8 cellular contexts compared by ENCODE assay signal in the genomic region with DNA sequence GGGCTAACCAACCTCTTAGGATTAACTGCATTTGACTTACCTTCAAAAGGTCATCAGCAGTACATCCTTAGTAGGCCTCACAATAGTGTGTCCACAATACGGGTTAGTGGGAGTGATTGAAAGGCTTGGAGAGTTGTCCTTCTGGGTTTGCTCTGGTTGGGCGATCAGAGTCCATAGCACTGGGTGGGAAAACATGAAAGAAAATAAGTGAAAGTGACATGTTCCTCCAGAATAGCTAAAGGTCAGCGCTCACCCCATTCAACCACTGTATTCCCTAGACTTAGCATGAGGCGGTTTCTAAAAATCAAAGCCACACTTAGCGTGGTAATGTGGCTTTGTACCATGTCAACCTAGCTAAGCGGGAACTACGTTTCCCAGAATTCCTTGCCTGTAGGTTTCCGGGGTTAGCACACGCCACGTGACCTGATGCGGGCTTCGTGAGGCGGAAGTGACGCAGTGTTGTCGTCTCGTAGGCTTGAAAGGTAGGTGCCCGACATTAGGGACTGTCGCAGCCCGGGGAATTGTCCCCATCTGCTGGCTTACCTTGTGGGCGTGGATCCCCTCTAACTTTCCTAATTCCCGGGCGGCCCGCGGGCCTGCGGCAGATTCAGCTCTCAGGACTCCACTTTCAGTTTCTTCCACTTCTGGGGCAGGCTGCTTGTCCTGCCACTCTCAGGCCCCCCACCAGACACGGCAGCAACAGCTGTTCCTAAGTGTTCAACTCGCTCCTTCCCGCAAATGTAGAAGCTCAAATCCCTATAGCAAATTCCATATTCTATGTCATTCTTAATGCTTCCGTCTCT. TPM values are rescaled to one million over a fixed set of nuclear protein-coding genes. Genes with fewer than 3 reads are reported as not detected.
DNase-seq lines count a peak whose midpoint lies in the region; ATAC-seq and TF ChIP-seq lines count a peak whose summit lies in the region.

No MANE protein-coding gene starts in this region.

- H3K9ac ChIP-seq in Karpas-422 (ENCODE audit: low read length): peak overlapping the region; percentile 87

- ATAC-seq in GM21825 (IDR thresholded peaks at IDR 0.05; ENCODE audit: unreplicated experiment): peak; percentile 97

- peaks cover 3% of the 10 kb centered on the region for H3K27me3 Mint-ChIP-seq in nephron (ENCODE audit: low read depth)
- H3K27me3 Mint-ChIP-seq in stimulated activated naive CD8-positive, alpha-beta T cell treated with anti-CD3 and anti-CD28 coated beads, Interleukin-15, Interleukin-2, amounts not matched to agents 100 ng/mL and 50 ng/mL, for 24 hours: peaks cover 22% of the 10 kb centered on the region

- H3K27me3 ChIP-seq in Karpas-422 (ENCODE audit: low read length): no peaks in the 10 kb centered on the region

- H3K4me3 ChIP-seq in Karpas-422 (ENCODE audit: low read length): peak overlapping the region; percentile 95
- peak overlapping the region; percentile 85 for H3K4me3 ChIP-seq in fibroblast of the aortic adventitia (ENCODE audit: low read depth, low read length)

- DNase-seq in EH (ENCODE audit: low read depth) (peak; percentile 91), Karpas-422 (peak; percentile 97), RPMI7951 (ENCODE audit: low read depth) (peak; percentile 93), fibroblast of the aortic adventitia (ENCODE audit: low read depth) (peak; percentile 90)
- DNase-seq in activated T-helper 9 cell treated with anti-CD3 and anti-CD28 coated beads, Interleukin-2, amount 50 U/mL, for 16 hours (ENCODE audit: low read depth): peak; percentile 76

- no peaks in the 10 kb centered on the region for H3K36me3 ChIP-seq in Karpas-422 (ENCODE audit: insufficient read depth, low read length)

- H3K9me2 ChIP-seq in Karpas-422 (replicated peaks; ENCODE audit: insufficient read depth, low read length): no peaks in the 10 kb centered on the region

- peaks cover 16% of the 10 kb centered on the region for H3K4me1 ChIP-seq in Karpas-422 (ENCODE audit: low read length)

- H3K36me3 Mint-ChIP-seq in nephron (ENCODE audit: low read depth): no peaks in the 10 kb centered on the region
- H3K36me3 Mint-ChIP-seq in stimulated activated naive CD8-positive, alpha-beta T cell treated with anti-CD3 and anti-CD28 coated beads, Interleukin-15, Interleukin-2, amounts not matched to agents 100 ng/mL and 50 ng/mL, for 24 hours (ENCODE audit: low read depth): peaks cover 7% of the 10 kb centered on the region

- H3K27ac Mint-ChIP-seq in nephron: peak overlapping the region; percentile 94
- H3K27ac Mint-ChIP-seq in stimulated activated naive CD8-positive, alpha-beta T cell treated with anti-CD3 and anti-CD28 coated beads, Interleukin-15, Interleukin-2, amounts not matched to agents 100 ng/mL and 50 ng/mL, for 24 hours: peak overlapping the region; percentile 87

- H2AFZ ChIP-seq in Karpas-422 (ENCODE audit: low read length): peak overlapping the region; percentile 96

- no peaks in the 10 kb centered on the region for H3K79me2 ChIP-seq in Karpas-422 (ENCODE audit: low read length)

- no peaks in the 10 kb centered on the region for H4K20me1 ChIP-seq in Karpas-422 (ENCODE audit: insufficient read depth, low read depth, low read length)

- peak overlapping the region; percentile 98 for H3K4me2 ChIP-seq in Karpas-422 (ENCODE audit: low read depth, low read length, poor library complexity, severe bottlenecking)

- H3K27ac ChIP-seq in Karpas-422 (ENCODE audit: low read length): no peak overlapping the region

- peak overlapping the region; percentile 91 to 94 (median 93) for H3K4me3 Mint-ChIP-seq in nephron
- H3K4me3 Mint-ChIP-seq in stimulated activated naive CD8-positive, alpha-beta T cell treated with anti-CD3 and anti-CD28 coated beads, Interleukin-15, Interleukin-2, amounts not matched to agents 100 ng/mL and 50 ng/mL, for 24 hours: peak overlapping the region; percentile 88

- H3K4me1 Mint-ChIP-seq in nephron: peaks cover 43% of the 10 kb centered on the region
- peaks cover 8% of the 10 kb centered on the region for H3K4me1 Mint-ChIP-seq in stimulated activated naive CD8-positive, alpha-beta T cell treated with anti-CD3 and anti-CD28 coated beads, Interleukin-15, Interleukin-2, amounts not matched to agents 100 ng/mL and 50 ng/mL, for 24 hours (ENCODE audit: low read depth)

- no peak for TF ChIP-seq CTCF in fibroblast of the aortic adventitia (IDR thresholded peaks at IDR 0.05; ENCODE audit: insufficient read depth, low read length)
- TF ChIP-seq CTCF in nephron (IDR thresholded peaks at IDR 0.05; ENCODE audit: unreplicated experiment in 3 of 3): no peak

- H3K9me3 ChIP-seq in Karpas-422 (ENCODE audit: low read length): no peaks in the 10 kb centered on the region

- peaks cover 11% of the 10 kb centered on the region for H3K9me3 Mint-ChIP-seq in nephron
- H3K9me3 Mint-ChIP-seq in stimulated activated naive CD8-positive, alpha-beta T cell treated with anti-CD3 and anti-CD28 coated beads, Interleukin-15, Interleukin-2, amounts not matched to agents 100 ng/mL and 50 ng/mL, for 24 hours: peaks cover 9% of the 10 kb centered on the region

RNA-seq across cellular contexts. Expression of a gene that starts 19.8 kb away (rescaled TPM):
- not detected in 2 replicates for total RNA-seq in Karpas-422 (2014; rRNA removed; shearing (Covaris generic); ENCODE audit: low replicate concordance)
- not detected in 2 replicates for total RNA-seq in RPMI7951 (2014; rRNA removed; shearing (Covaris generic))
- total RNA-seq in fibroblast of the aortic adventitia (ENCODE audit: low replicate concordance): not detected in 2 replicates
